Comparison of ENCODE assay signal across 11 cellular contexts in genomic region chr11:46322759-46323158, GRCh38. TPM values are rescaled to one million over a fixed set of nuclear protein-coding genes. Genes with fewer than 3 reads are reported as not detected.
A peak's percentile ranks its signal among the peaks of the same experiment; 100 is the strongest.
DNase-seq lines count a peak whose midpoint lies in the region; ATAC-seq and TF ChIP-seq lines count a peak whose summit lies in the region.
"Had no signal": no experiment of that assay in that cellular context is flagged by ENCODE, and none has a peak within 500 bp of the region (broad histone marks: within the 10 kb centered on the region; RNA-seq: fewer than 3 reads in every experiment).

No MANE protein-coding gene starts in this region.

- in situ Hi-C loops in KBM-7 (cut with MboI; ENCODE audit: low pct_unique_long_range_greater_than_20kb, low sequenced_read_pairs): no loop called here

- DNase-seq in GM06990 (ENCODE audit: extremely low read depth, insufficient read length) (no peak), KBM-7 (peak; percentile 42), body of pancreas (peak in 2 of 4 donors; percentile 32 to 47), osteoblast (ENCODE audit: insufficient read length, low spot score, missing footprints) (peak; percentile 89), dermis blood vessel endothelial cell (no peak)
- DNase-seq in stimulated activated CD4-positive, alpha-beta T cell treated with anti-CD3 and anti-CD28 coated beads, Interleukin-4, amount 100 ng/mL, for 24 hours: no peak
- DNase-seq: activated CD4-positive, alpha-beta T cell treated with anti-CD3 and anti-CD28 coated beads, Interleukin-2, amount 10 ng/mL, durations not matched to agents 7 days and 5 days; anterior cingulate cortex; glutamatergic neuron; NCI-H1092 treated with DMSO at 0.1 percent for 48 hours had no signal

- no peak for TF ChIP-seq POLR2A in body of pancreas (IDR thresholded peaks at IDR 0.05)

- H3K27ac ChIP-seq in body of pancreas: no peak overlapping the region
- no peak overlapping the region for H3K27ac ChIP-seq in osteoblast (ENCODE audit: low read depth, low read length)

- no peaks in the 10 kb centered on the region for H3K9me3 ChIP-seq in body of pancreas
- H3K9me3 ChIP-seq in osteoblast (ENCODE audit: low read depth, low read length): no peaks in the 10 kb centered on the region

- H3K4me3 ChIP-seq in GM06990 (replicated peaks; ENCODE audit: low read depth, low read length) (no peak overlapping the region), body of pancreas (no peak overlapping the region), osteoblast (ENCODE audit: insufficient read depth, low read length) (no peak overlapping the region)

- no peaks in the 10 kb centered on the region; the same call in 1 of the 2 replicates for H3K27me3 ChIP-seq in GM06990 (replicated peaks; ENCODE audit: control insufficient read depth, insufficient read depth, low read length)
- no peaks in the 10 kb centered on the region for H3K27me3 ChIP-seq in body of pancreas
- H3K27me3 ChIP-seq in osteoblast (ENCODE audit: insufficient read depth, low read length): no peaks in the 10 kb centered on the region

- ATAC-seq in body of pancreas: peak; percentile 53
- ATAC-seq in HG03457 (IDR thresholded peaks at IDR 0.05; ENCODE audit: unreplicated experiment): no peak

- no peaks in the 10 kb centered on the region for H3K4me1 ChIP-seq in body of pancreas
- H3K4me1 ChIP-seq in osteoblast (ENCODE audit: insufficient read depth, low read length): no peaks in the 10 kb centered on the region

- H3K36me3 ChIP-seq in GM06990 (ENCODE audit: control insufficient read depth, insufficient read depth, low read length): no peaks in the 10 kb centered on the region
- H3K36me3 ChIP-seq in body of pancreas (replicated peaks in 1 of 2; ENCODE audit: insufficient read depth in 1 of 2, low read depth in 2 of 2): peaks cover 0 to 17% of the 10 kb centered on the region in 2 donors
- peaks cover 46% of the 10 kb centered on the region for H3K36me3 ChIP-seq in osteoblast (ENCODE audit: insufficient read depth, low read length)

- no peaks in the 10 kb centered on the region for H3K79me2 ChIP-seq in osteoblast (ENCODE audit: insufficient read depth, low read length)

- 75 to 79% methylated on average over 6 of the region's 6 CpGs for WGBS in body of pancreas, 2 donors

- H4K20me1 ChIP-seq in osteoblast (ENCODE audit: insufficient read depth, low read length): peaks cover 12% of the 10 kb centered on the region

- TF ChIP-seq CTCF in GM06990 (IDR thresholded peaks at IDR 0.05; ENCODE audit: insufficient read depth, low read length, poor library complexity, severe bottlenecking) (peak; percentile 33), body of pancreas (IDR thresholded peaks at IDR 0.05) (peak in 6 of 7 experiments; percentile 10 to 46 (median 36)), osteoblast (IDR thresholded peaks at IDR 0.05; ENCODE audit: extremely low read depth, low read depth, low read length) (peak; percentile 51)

- H3K4me2 ChIP-seq in osteoblast (ENCODE audit: insufficient read depth, low read length): no peak overlapping the region

- no peak overlapping the region for H2AFZ ChIP-seq in osteoblast (ENCODE audit: low read length)

- intact Hi-C loops in body of pancreas (cut with DNase I): loop anchor here (10.0 kb wide), 1 partner anchor 198 kb away; the partner anchor contains the start of gene PHF21A

RNA-seq across cellular contexts. Expression of gene DGKZ, which starts 24.5 kb away (rescaled TPM):
- total RNA-seq in body of pancreas (10 to 100 TPM; 79.4 to 86.4 TPM), osteoblast (47.1 and 52.5 TPM in 2 replicates), dermis blood vessel endothelial cell (79.8 and 86.2 TPM in 2 replicates)

RNA-seq across cellular contexts. Expression of gene CREB3L1, which starts 45.3 kb away (rescaled TPM):
- total RNA-seq in body of pancreas (10 to 100 TPM; 20.8 to 22.7 TPM), osteoblast (30.1 and 33.3 TPM in 2 replicates), dermis blood vessel endothelial cell (0.33 and 0.68 TPM in 2 replicates)
- total RNA-seq: activated CD4-positive, alpha-beta T cell treated with anti-CD3 and anti-CD28 coated beads, Interleukin-2, amount 10 ng/mL, durations not matched to agents 7 days and 5 days had no signal

RNA-seq across cellular contexts. Expression of gene MDK, which starts 58.7 kb away (rescaled TPM):
- total RNA-seq in body of pancreas (10 to 100 TPM; 36.9 to 63.0 TPM), osteoblast (27.5 and 27.7 TPM in 2 replicates), dermis blood vessel endothelial cell (46.1 and 59.6 TPM in 2 replicates)

Comparison
In these comparisons a context has a peak if more than half of its experiments do, and no peak if none do; other contexts are left out.
1. DNase-seq: peak in KBM-7 (single experiment) and osteoblast (single experiment); none in GM06990 (single experiment), stimulated activated CD4-positive, alpha-beta T cell treated with anti-CD3 and anti-CD28 coated beads, Interleukin-4, amount 100 ng/mL, for 24 hours (single experiment) and dermis blood vessel endothelial cell (single experiment).
2. RNA of gene CREB3L1, which starts 45.3 kb away (total RNA-seq): 30.1 to 33.3 TPM in osteoblast and 20.8 to 22.7 TPM in body of pancreas; 0.33 to 0.68 TPM in dermis blood vessel endothelial cell; every median in the first group is over 10 times any median in the second.
3. Peak in every context shown above with its lines, with median percentiles within 50 percentile points of each other: CTCF ChIP-seq.